8 cellular contexts compared by ENCODE assay signal in the genomic region with DNA sequence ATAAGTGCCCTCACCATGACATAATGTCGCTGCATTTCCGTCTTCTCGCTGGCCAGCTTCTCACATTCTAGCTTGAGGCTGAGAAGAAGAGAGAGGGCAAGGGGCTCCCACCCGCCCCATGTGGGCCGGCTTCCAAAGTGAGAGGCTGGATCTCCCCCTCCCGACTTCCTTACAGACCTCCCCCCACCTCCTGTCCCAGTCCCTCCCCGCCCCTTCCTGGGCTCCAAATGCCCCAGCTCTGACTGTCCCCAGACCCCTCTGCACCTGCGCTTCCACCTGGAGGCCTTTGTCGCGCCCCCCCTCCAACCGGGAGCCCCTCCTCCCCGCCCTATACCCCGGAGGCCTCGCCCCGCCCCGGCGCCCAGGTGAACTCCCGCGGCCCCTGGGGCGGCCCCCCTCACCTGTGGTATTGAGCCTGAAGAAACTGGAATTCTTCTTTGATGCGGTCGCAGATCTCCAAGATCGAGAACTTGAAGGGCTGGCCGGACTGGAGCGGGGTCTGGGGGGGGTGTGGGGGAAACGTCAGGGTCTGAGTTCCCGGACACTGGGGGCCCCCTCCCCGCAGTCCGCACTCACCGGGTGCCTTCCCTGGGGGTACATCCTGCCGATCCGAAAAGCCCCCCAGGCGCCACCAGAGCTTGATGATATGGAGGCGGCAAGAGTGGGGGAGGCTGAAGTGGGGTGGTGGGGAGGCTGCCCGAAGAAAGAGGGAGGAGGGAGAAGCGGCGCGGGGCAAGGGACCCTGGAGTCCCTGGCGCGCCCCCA. TPM values are rescaled to one million over a fixed set of nuclear protein-coding genes. Genes with fewer than 3 reads are reported as not detected.
DNase-seq lines count a peak whose midpoint lies in the region; ATAC-seq and TF ChIP-seq lines count a peak whose summit lies in the region.

No MANE protein-coding gene starts in this region.

- H3K27ac Mint-ChIP-seq in T-helper 2 cell treated with Interferon-gamma antibody and Interleukin-4, amounts not matched to agents 5 μg/mL and 100 μg/mL, for 36 hours: no peak overlapping the region

- no peaks in the 10 kb centered on the region for H3K9me3 ChIP-seq in tibial artery

- H3K4me1 ChIP-seq in tibial artery: peaks cover 0 to 15% (median 14%) of the 10 kb centered on the region in 4 donors

- H3K4me3 Mint-ChIP-seq in T-helper 2 cell treated with Interferon-gamma antibody and Interleukin-4, amounts not matched to agents 5 μg/mL and 100 μg/mL, for 36 hours: peak overlapping the region; percentile 45

- no peaks in the 10 kb centered on the region for H3K36me3 Mint-ChIP-seq in T-helper 2 cell treated with Interferon-gamma antibody and Interleukin-4, amounts not matched to agents 5 μg/mL and 100 μg/mL, for 36 hours (ENCODE audit: low read depth)

- peaks cover 3 to 76% of the 10 kb centered on the region in 2 donors for H3K27me3 ChIP-seq in tibial artery

- peak overlapping the region; percentile 52 for H3K27ac ChIP-seq in tibial artery

- peak; percentile 44 for ATAC-seq in left colon
- no peak for ATAC-seq in GM21723 (IDR thresholded peaks at IDR 0.05; ENCODE audit: unreplicated experiment)

- peaks cover 4% of the 10 kb centered on the region for H3K4me1 Mint-ChIP-seq in T-helper 2 cell treated with Interferon-gamma antibody and Interleukin-4, amounts not matched to agents 5 μg/mL and 100 μg/mL, for 36 hours (ENCODE audit: low read depth)

- DNase-seq in T-helper 2 cell treated with Interferon-gamma antibody and Interleukin-4, amounts not matched to agents 5 μg/mL and 100 μg/mL, for 36 hours (ENCODE audit: low spot score): no peak
- DNase-seq in T-helper 2 cell (no peak), astrocyte of the cerebellum (ENCODE audit: low read depth) (no peak), left colon (peak; percentile 47 to 50), tibial artery (no peak), NCI-H1048 (lab: John Stamatoyannopoulos, UW) (no peak), GM13976 (ENCODE audit: low spot score) (no peak)

- no peak for TF ChIP-seq CTCF in astrocyte of the cerebellum (IDR thresholded peaks at IDR 0.05; ENCODE audit: low read depth, low read length, missing control alignments)
- TF ChIP-seq CTCF in tibial artery (IDR thresholded peaks at IDR 0.05): no peak
- no peak for TF ChIP-seq CTCF in GM13976 (IDR thresholded peaks at IDR 0.05; ENCODE audit: borderline replicate concordance, control extremely low read depth, extremely low read depth, insufficient read depth, missing control alignments)

- no peaks in the 10 kb centered on the region for H3K36me3 ChIP-seq in tibial artery

- H3K9me3 Mint-ChIP-seq in T-helper 2 cell treated with Interferon-gamma antibody and Interleukin-4, amounts not matched to agents 5 μg/mL and 100 μg/mL, for 36 hours: no peaks in the 10 kb centered on the region

- peaks cover 49% of the 10 kb centered on the region for H3K27me3 Mint-ChIP-seq in T-helper 2 cell treated with Interferon-gamma antibody and Interleukin-4, amounts not matched to agents 5 μg/mL and 100 μg/mL, for 36 hours (ENCODE audit: low read depth)

- intact Hi-C loops in left colon (cut with DNase I, micrococcal nuclease): no loop called here
- intact Hi-C loops in tibial artery (cut with DNase I; ENCODE audit: low total_unique reads): no loop called here

- peak overlapping the region; percentile 44 for H3K4me3 ChIP-seq in astrocyte of the cerebellum (ENCODE audit: low read depth, low read length)
- H3K4me3 ChIP-seq in tibial artery: peak overlapping the region; percentile 52 to 65

- in situ Hi-C loops in astrocyte of the cerebellum (cut with HindIII; ENCODE audit: low sequenced_read_pairs) (no loop called here), GM13976 (cut with MboI; ENCODE audit: low sequenced_read_pairs, unreplicated experiment) (no loop called here)

RNA-seq across cellular contexts. Expression of gene TLE2, which starts 0.6 kb away (rescaled TPM):
- total RNA-seq in left colon: 10 to 100 TPM; 32.9 to 47.9 TPM

RNA-seq across cellular contexts. Expression of gene TLE5, which starts 33.8 kb away (rescaled TPM):
- 100 to 1,000 TPM; 427 to 487 TPM for total RNA-seq in left colon

RNA-seq across cellular contexts. Expression of gene TLE6, which starts 51.1 kb away (rescaled TPM):
- total RNA-seq in left colon: 1 to 10 TPM; 2.2 to 2.6 TPM

Comparison
In these comparisons a context has a peak if more than half of its experiments do, and no peak if none do; other contexts are left out.
1. DNase-seq: peak in left colon (2 of 2); none in T-helper 2 cell treated with Interferon-gamma antibody and Interleukin-4, amounts not matched to agents 5 μg/mL and 100 μg/mL, for 36 hours (single experiment), T-helper 2 cell (0 of 5), astrocyte of the cerebellum (single experiment), tibial artery (0 of 2), NCI-H1048 (single experiment) and GM13976 (single experiment).